ENCODE assay signal across 2 cellular contexts in the genomic region with DNA sequence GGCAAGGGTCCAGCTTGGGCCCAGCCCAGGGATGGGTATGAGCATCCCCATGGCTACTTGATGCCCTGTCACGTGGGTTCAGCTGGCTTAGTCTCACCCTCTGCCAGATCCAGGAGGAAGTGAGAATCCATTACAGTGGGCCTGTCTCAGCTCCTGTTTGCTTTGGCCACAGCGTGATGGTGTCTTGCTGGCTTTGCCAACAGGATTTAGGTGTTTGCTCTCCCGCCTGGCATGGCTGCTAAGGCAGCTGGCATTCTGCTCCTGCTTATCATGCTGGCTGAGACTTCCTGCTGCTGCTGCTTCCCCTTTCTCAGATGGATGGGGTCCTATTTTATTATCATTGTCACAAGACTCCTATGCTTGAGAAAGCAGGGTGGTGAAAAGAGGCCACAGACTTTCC.
TF ChIP-seq lines count a peak whose summit lies in the region.

No MANE protein-coding gene starts in this region.

TF ChIP-seq in HepG2, 621 proteins besides CTCF, POLR2A, EP300 and RAD21:
- TF ChIP-seq, protein P1, sequence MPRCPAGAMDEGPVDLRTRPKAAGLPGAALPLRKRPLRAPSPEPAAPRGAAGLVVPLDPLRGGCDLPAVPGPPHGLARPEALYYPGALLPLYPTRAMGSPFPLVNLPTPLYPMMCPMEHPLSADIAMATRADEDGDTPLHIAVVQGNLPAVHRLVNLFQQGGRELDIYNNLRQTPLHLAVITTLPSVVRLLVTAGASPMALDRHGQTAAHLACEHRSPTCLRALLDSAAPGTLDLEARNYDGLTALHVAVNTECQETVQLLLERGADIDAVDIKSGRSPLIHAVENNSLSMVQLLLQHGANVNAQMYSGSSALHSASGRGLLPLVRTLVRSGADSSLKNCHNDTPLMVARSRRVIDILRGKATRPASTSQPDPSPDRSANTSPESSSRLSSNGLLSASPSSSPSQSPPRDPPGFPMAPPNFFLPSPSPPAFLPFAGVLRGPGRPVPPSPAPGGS (CRISPR knock-in tag; IDR thresholded peaks at IDR 0.05), result no peak
- no peak for TF ChIP-seq HNRNPL (IDR thresholded peaks at IDR 0.05; ENCODE audit: low read depth, low read length)
- TF ChIP-seq, protein P2, sequence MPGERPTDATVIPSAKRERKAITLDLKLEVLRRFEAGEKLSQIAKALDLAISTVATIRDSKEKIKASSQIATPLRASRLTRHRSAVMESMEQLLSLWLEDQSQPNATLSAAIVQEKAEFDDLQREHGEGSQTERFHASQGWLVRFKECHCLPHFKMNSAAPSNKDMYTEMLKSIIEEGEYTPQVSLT (CRISPR knock-in tag; IDR thresholded peaks at IDR 0.05; ENCODE audit: borderline replicate concordance, low read depth), result no peak
- no peak for TF ChIP-seq ZNF253 (CRISPR knock-in tag; IDR thresholded peaks at IDR 0.05; ENCODE audit: borderline replicate concordance)
- TF ChIP-seq SMAD3 (CRISPR knock-in tag; IDR thresholded peaks at IDR 0.05), result no peak
- no peak for TF ChIP-seq SRSF1 (optimal IDR thresholded peaks at IDR 0.05; ENCODE audit: low read depth, low read length)
- TF ChIP-seq RBAK (CRISPR knock-in tag; IDR thresholded peaks at IDR 0.05), result no peak
- TF ChIP-seq ZNF720 (CRISPR knock-in tag; IDR thresholded peaks at IDR 0.05), result no peak
- TF ChIP-seq ATF7-NPFF (CRISPR knock-in tag; IDR thresholded peaks at IDR 0.05; ENCODE audit: low read depth), result no peak
- no peak for TF ChIP-seq ZNF260 (CRISPR knock-in tag; IDR thresholded peaks at IDR 0.05; ENCODE audit: borderline replicate concordance, low read depth)

TF ChIP-seq in SK-N-SH, 30 proteins besides CTCF, POLR2A, EP300 and RAD21:
- TF ChIP-seq YY1 (IDR thresholded peaks at IDR 0.05; ENCODE audit: low read depth), result no peak
- TF ChIP-seq JUND (IDR thresholded peaks at IDR 0.05), result no peak
- TF ChIP-seq, protein P3, sequence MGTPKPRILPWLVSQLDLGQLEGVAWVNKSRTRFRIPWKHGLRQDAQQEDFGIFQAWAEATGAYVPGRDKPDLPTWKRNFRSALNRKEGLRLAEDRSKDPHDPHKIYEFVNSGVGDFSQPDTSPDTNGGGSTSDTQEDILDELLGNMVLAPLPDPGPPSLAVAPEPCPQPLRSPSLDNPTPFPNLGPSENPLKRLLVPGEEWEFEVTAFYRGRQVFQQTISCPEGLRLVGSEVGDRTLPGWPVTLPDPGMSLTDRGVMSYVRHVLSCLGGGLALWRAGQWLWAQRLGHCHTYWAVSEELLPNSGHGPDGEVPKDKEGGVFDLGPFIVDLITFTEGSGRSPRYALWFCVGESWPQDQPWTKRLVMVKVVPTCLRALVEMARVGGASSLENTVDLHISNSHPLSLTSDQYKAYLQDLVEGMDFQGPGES (IDR thresholded peaks at IDR 0.05; ENCODE audit: low read depth, low read length), result no peak
